Comparison of ENCODE assay signal across 12 cellular contexts in genomic region chr2:128442053-128442751, GRCh38.
DNase-seq lines count a peak whose midpoint lies in the region; ATAC-seq and TF ChIP-seq lines count a peak whose summit lies in the region.
"Had no signal": no experiment of that assay in that cellular context is flagged by ENCODE, and none has a peak within 500 bp of the region (broad histone marks: within the 10 kb centered on the region; RNA-seq: fewer than 3 reads in every experiment).

No MANE protein-coding gene starts in this region.

- CTCF ChIA-PET in activated CD4-positive, alpha-beta memory T cell treated with anti-CD3 and anti-CD28 coated beads, Interleukin-2, amount 10 ng/mL, durations not matched to agents 7 days and 5 days (lab: Charles Lee), result no interaction called here
- CTCF ChIA-PET in activated CD4-positive, alpha-beta memory T cell treated with anti-CD3 and anti-CD28 coated beads for 36 hours (lab: Charles Lee), result no interaction called here
- CTCF ChIA-PET in naive thymus-derived CD4-positive, alpha-beta T cell (lab: Charles Lee), result interaction anchor here (0.6 kb wide), 1 partner anchor 378 kb away, joined by 3 read pairs; no protein-coding TSS in a partner anchor

- peak overlapping the region in 1 of 2 donors; percentile 10 for H3K27ac ChIP-seq in left lung
- peak overlapping the region; percentile 58 for H3K27ac ChIP-seq in upper lobe of right lung
- no peak overlapping the region for H3K27ac ChIP-seq in naive thymus-derived CD4-positive, alpha-beta T cell (ENCODE audit: low read depth, low read length)
- H3K27ac ChIP-seq: uterus had no signal

- peaks cover 10 to 14% of the 10 kb centered on the region in 2 donors for H3K4me1 ChIP-seq in left lung
- H3K4me1 ChIP-seq in upper lobe of right lung, result peaks cover 25% of the 10 kb centered on the region
- no peaks in the 10 kb centered on the region for H3K4me1 ChIP-seq in naive thymus-derived CD4-positive, alpha-beta T cell (ENCODE audit: control insufficient read depth in 2 of 2, insufficient read depth in 2 of 2, low read length in 2 of 2)
- H3K4me1 ChIP-seq: uterus had no signal

- H3K4me3 ChIP-seq in left lung (no peak overlapping the region), upper lobe of right lung (no peak overlapping the region)
- H3K4me3 ChIP-seq in naive thymus-derived CD4-positive, alpha-beta T cell (ENCODE audit: low read length), result no peak overlapping the region
- H3K4me3 ChIP-seq: uterus had no signal

- no peaks in the 10 kb centered on the region for H3K27me3 ChIP-seq in left lung
- H3K27me3 ChIP-seq in upper lobe of right lung, result no peaks in the 10 kb centered on the region
- H3K27me3 ChIP-seq in naive thymus-derived CD4-positive, alpha-beta T cell (ENCODE audit: control insufficient read depth in 2 of 2, insufficient read depth in 2 of 2, low read length in 2 of 2), result no peaks in the 10 kb centered on the region
- H3K27me3 ChIP-seq: uterus had no signal

- H3K27ac Mint-ChIP-seq in activated CD4-positive, alpha-beta memory T cell treated with anti-CD3 and anti-CD28 coated beads, Interleukin-2, amount 10 ng/mL, durations not matched to agents 7 days and 5 days, result no peak overlapping the region
- H3K27ac Mint-ChIP-seq in activated CD4-positive, alpha-beta memory T cell treated with anti-CD3 and anti-CD28 coated beads for 36 hours, result no peak overlapping the region
- H3K27ac Mint-ChIP-seq in naive thymus-derived CD4-positive, alpha-beta T cell, result no peak overlapping the region
- H3K27ac Mint-ChIP-seq: activated CD8-positive, alpha-beta T cell treated with anti-CD3 and anti-CD28 coated beads, Interleukin-2, amount 10 ng/mL, durations not matched to agents 7 days and 5 days had no signal

- ATAC-seq in left lung (peak; percentile 74), upper lobe of right lung (peak; percentile 22), HG03354 (IDR thresholded peaks at IDR 0.05; ENCODE audit: poor library complexity, severe bottlenecking, unreplicated experiment) (no peak)
- ATAC-seq in naive thymus-derived CD4-positive, alpha-beta T cell, result no peak
- ATAC-seq: activated CD8-positive, alpha-beta T cell treated with anti-CD3 and anti-CD28 coated beads, Interleukin-2, amount 10 ng/mL, durations not matched to agents 7 days and 5 days; Panc1 had no signal

- H3K27me3 Mint-ChIP-seq in activated CD4-positive, alpha-beta memory T cell treated with anti-CD3 and anti-CD28 coated beads, Interleukin-2, amount 10 ng/mL, durations not matched to agents 7 days and 5 days, result no peaks in the 10 kb centered on the region
- peaks cover 2% of the 10 kb centered on the region for H3K27me3 Mint-ChIP-seq in activated CD4-positive, alpha-beta memory T cell treated with anti-CD3 and anti-CD28 coated beads for 36 hours
- peaks cover 0 to 15% (median 0%) of the 10 kb centered on the region in 5 donors for H3K27me3 Mint-ChIP-seq in naive thymus-derived CD4-positive, alpha-beta T cell

- H3K9me3 ChIP-seq in left lung, result no peaks in the 10 kb centered on the region
- H3K9me3 ChIP-seq in upper lobe of right lung, result no peaks in the 10 kb centered on the region
- no peaks in the 10 kb centered on the region for H3K9me3 ChIP-seq in naive thymus-derived CD4-positive, alpha-beta T cell (ENCODE audit: control insufficient read depth in 2 of 3, low read length in 3 of 3)
- H3K9me3 ChIP-seq: uterus had no signal

- H3K4me1 Mint-ChIP-seq in activated CD4-positive, alpha-beta memory T cell treated with anti-CD3 and anti-CD28 coated beads, Interleukin-2, amount 10 ng/mL, durations not matched to agents 7 days and 5 days, result no peaks in the 10 kb centered on the region
- no peaks in the 10 kb centered on the region for H3K4me1 Mint-ChIP-seq in activated CD4-positive, alpha-beta memory T cell treated with anti-CD3 and anti-CD28 coated beads for 36 hours (ENCODE audit: low read depth)
- peaks cover 0 to 6% (median 0%) of the 10 kb centered on the region in 7 donors for H3K4me1 Mint-ChIP-seq in naive thymus-derived CD4-positive, alpha-beta T cell

- DNase-seq in activated CD4-positive, alpha-beta memory T cell treated with anti-CD3 and anti-CD28 coated beads, Interleukin-2, amount 10 ng/mL, durations not matched to agents 7 days and 5 days, result peak; percentile 8
- DNase-seq in activated CD4-positive, alpha-beta memory T cell treated with anti-CD3 and anti-CD28 coated beads for 36 hours, result no peak
- peak; percentile 8 for DNase-seq in activated CD8-positive, alpha-beta memory T cell treated with anti-CD3 and anti-CD28 coated beads, Interleukin-2, amount 50 U/mL, for 4 hours
- DNase-seq in left lung (peak; percentile 61 to 63), upper lobe of right lung (peak; percentile 80), pons (ENCODE audit: low spot score) (no peak)
- no peak for DNase-seq in naive thymus-derived CD4-positive, alpha-beta T cell
- DNase-seq: activated CD8-positive, alpha-beta T cell treated with anti-CD3 and anti-CD28 coated beads, Interleukin-2, amount 10 ng/mL, durations not matched to agents 7 days and 5 days; naive B cell had no signal

- no peaks in the 10 kb centered on the region for H3K9me3 Mint-ChIP-seq in activated CD4-positive, alpha-beta memory T cell treated with anti-CD3 and anti-CD28 coated beads, Interleukin-2, amount 10 ng/mL, durations not matched to agents 7 days and 5 days
- no peaks in the 10 kb centered on the region for H3K9me3 Mint-ChIP-seq in activated CD4-positive, alpha-beta memory T cell treated with anti-CD3 and anti-CD28 coated beads for 36 hours
- H3K9me3 Mint-ChIP-seq in naive thymus-derived CD4-positive, alpha-beta T cell, result peaks cover 0 to 1% (median 0%) of the 10 kb centered on the region in 11 donors
- H3K9me3 Mint-ChIP-seq: naive B cell had no signal

- POLR2A ChIA-PET in activated CD4-positive, alpha-beta memory T cell treated with anti-CD3 and anti-CD28 coated beads, Interleukin-2, amount 10 ng/mL, durations not matched to agents 7 days and 5 days (lab: Charles Lee), result no interaction called here
- POLR2A ChIA-PET in activated CD4-positive, alpha-beta memory T cell treated with anti-CD3 and anti-CD28 coated beads for 36 hours (lab: Charles Lee), result no interaction called here
- POLR2A ChIA-PET in naive thymus-derived CD4-positive, alpha-beta T cell (lab: Charles Lee), result no interaction called here

- H3K4me3 Mint-ChIP-seq in activated CD4-positive, alpha-beta memory T cell treated with anti-CD3 and anti-CD28 coated beads, Interleukin-2, amount 10 ng/mL, durations not matched to agents 7 days and 5 days, result no peak overlapping the region
- H3K4me3 Mint-ChIP-seq in activated CD4-positive, alpha-beta memory T cell treated with anti-CD3 and anti-CD28 coated beads for 36 hours, result no peak overlapping the region
- H3K4me3 Mint-ChIP-seq in naive thymus-derived CD4-positive, alpha-beta T cell, result no peak overlapping the region
- H3K4me3 Mint-ChIP-seq: activated CD8-positive, alpha-beta T cell treated with anti-CD3 and anti-CD28 coated beads, Interleukin-2, amount 10 ng/mL, durations not matched to agents 7 days and 5 days had no signal

- intact Hi-C loops in activated CD4-positive, alpha-beta memory T cell treated with anti-CD3 and anti-CD28 coated beads for 36 hours (cut with micrococcal nuclease), result no loop called here
- intact Hi-C loops in left lung (cut with DNase I) (no loop called here), upper lobe of right lung (cut with DNase I) (no loop called here)
- intact Hi-C loops in naive thymus-derived CD4-positive, alpha-beta T cell (cut with micrococcal nuclease), result no loop called here

- H3K36me3 ChIP-seq in left lung (no peaks in the 10 kb centered on the region), upper lobe of right lung (no peaks in the 10 kb centered on the region)
- no peaks in the 10 kb centered on the region for H3K36me3 ChIP-seq in naive thymus-derived CD4-positive, alpha-beta T cell (ENCODE audit: control insufficient read depth in 2 of 3, insufficient read depth in 3 of 3, low read length in 3 of 3)
- H3K36me3 ChIP-seq: uterus had no signal

- TF ChIP-seq CTCF in left lung (IDR thresholded peaks at IDR 0.05) (no peak), upper lobe of right lung (IDR thresholded peaks at IDR 0.05) (no peak)

- no peaks in the 10 kb centered on the region for H3K36me3 Mint-ChIP-seq in activated CD4-positive, alpha-beta memory T cell treated with anti-CD3 and anti-CD28 coated beads, Interleukin-2, amount 10 ng/mL, durations not matched to agents 7 days and 5 days (ENCODE audit: low read depth)
- no peaks in the 10 kb centered on the region for H3K36me3 Mint-ChIP-seq in activated CD4-positive, alpha-beta memory T cell treated with anti-CD3 and anti-CD28 coated beads for 36 hours
- no peaks in the 10 kb centered on the region for H3K36me3 Mint-ChIP-seq in naive thymus-derived CD4-positive, alpha-beta T cell
- H3K36me3 Mint-ChIP-seq: naive B cell had no signal

Comparison
In these comparisons a context has a peak if more than half of its experiments do, and no peak if none do; other contexts are left out.
1. DNase-seq: peak in activated CD4-positive, alpha-beta memory T cell treated with anti-CD3 and anti-CD28 coated beads, Interleukin-2, amount 10 ng/mL, durations not matched to agents 7 days and 5 days (single experiment), activated CD8-positive, alpha-beta memory T cell treated with anti-CD3 and anti-CD28 coated beads, Interleukin-2, amount 50 U/mL, for 4 hours (single experiment), left lung (2 of 2) and upper lobe of right lung (single experiment); none in activated CD4-positive, alpha-beta memory T cell treated with anti-CD3 and anti-CD28 coated beads for 36 hours (single experiment), naive thymus-derived CD4-positive, alpha-beta T cell (0 of 9) and pons (single experiment).
2. ATAC-seq: peak in left lung (single experiment) and upper lobe of right lung (single experiment); none in naive thymus-derived CD4-positive, alpha-beta T cell (single experiment) and HG03354 (single experiment).